Comparison of ENCODE assay signal across 1 cellular context in the genomic region with DNA sequence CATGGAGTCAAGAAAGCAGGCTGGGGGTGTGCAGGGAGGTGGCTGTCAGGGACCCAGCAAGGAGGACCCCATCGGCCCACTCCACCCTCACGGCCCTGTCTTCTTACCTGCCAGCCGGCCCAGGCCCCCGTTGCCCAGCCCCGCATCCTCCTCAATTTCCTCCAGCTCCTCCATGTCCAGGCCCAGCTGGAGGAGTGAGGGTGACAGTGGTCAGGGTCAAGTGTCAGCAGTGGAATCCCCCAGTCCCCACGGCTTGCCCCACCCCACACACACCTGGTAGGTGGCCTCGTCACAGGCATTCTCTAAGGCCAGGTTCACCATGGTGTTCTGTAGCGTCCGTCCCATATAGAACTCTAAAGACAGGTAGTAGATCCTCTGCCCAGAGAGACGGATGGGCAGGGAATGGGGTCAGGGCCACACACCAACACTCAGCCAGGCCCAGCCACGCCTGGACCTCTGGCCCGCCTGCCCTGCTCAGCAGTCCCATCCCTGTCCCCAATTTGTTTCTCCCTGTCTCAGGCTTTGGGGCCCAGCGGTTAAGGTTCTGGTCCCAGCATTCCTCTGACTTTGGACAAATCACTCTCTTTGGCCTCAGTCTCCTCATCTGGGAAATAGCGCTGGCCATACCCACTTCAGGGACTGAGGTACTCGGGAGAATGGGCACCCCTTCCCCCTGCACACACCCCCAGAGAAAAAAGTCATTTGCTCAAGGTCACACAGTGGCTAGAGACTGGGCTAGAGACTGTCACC.
TF ChIP-seq lines count a peak whose summit lies in the region.

No MANE protein-coding gene starts in this region.

TF ChIP-seq in H1, 55 proteins besides CTCF, POLR2A, EP300 and RAD21:
- TF ChIP-seq KDM4A (IDR thresholded peaks at IDR 0.05; ENCODE audit: low read depth, low read length, severe bottlenecking) (no peak), POLR2AphosphoS5 (IDR thresholded peaks at IDR 0.05; ENCODE audit: low read depth, low read length) (no peak), KDM5A (IDR thresholded peaks at IDR 0.05; ENCODE audit: low read length) (no peak), EZH2 (IDR thresholded peaks at IDR 0.05; ENCODE audit: low read depth, low read length, severe bottlenecking) (no peak), SIX5 (IDR thresholded peaks at IDR 0.05; ENCODE audit: low read depth, low read length) (no peak), POU5F1 (IDR thresholded peaks at IDR 0.05; ENCODE audit: low read depth, low read length) (no peak), CHD1 (IDR thresholded peaks at IDR 0.05; ENCODE audit: low read depth, low read length) (no peak), USF2 (IDR thresholded peaks at IDR 0.05; ENCODE audit: low read length) (no peak), NRF1 (IDR thresholded peaks at IDR 0.05; ENCODE audit: low read depth, low read length) (no peak), CREB1 (IDR thresholded peaks at IDR 0.05) (no peak), RXRA (IDR thresholded peaks at IDR 0.05; ENCODE audit: insufficient read depth, low read depth, low read length) (no peak), TAF1 (IDR thresholded peaks at IDR 0.05; ENCODE audit: low read depth, low read length) (no peak), ZNF274 (IDR thresholded peaks at IDR 0.05; ENCODE audit: borderline replicate concordance, extremely low read depth, low read length) (no peak), BRCA1 (IDR thresholded peaks at IDR 0.05; ENCODE audit: low read depth, low read length) (no peak), JUN (IDR thresholded peaks at IDR 0.05; ENCODE audit: low read depth, low read length) (no peak), ASH2L (IDR thresholded peaks at IDR 0.05; ENCODE audit: low read length) (no peak), TEAD4 (IDR thresholded peaks at IDR 0.05; ENCODE audit: low read depth, low read length) (no peak), GTF2F1 (IDR thresholded peaks at IDR 0.05; ENCODE audit: borderline replicate concordance, low read depth, low read length) (no peak), JUND (IDR thresholded peaks at IDR 0.05; ENCODE audit: low read length) (no peak)
- TF ChIP-seq, protein P1, sequence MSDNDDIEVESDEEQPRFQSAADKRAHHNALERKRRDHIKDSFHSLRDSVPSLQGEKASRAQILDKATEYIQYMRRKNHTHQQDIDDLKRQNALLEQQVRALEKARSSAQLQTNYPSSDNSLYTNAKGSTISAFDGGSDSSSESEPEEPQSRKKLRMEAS (IDR thresholded peaks at IDR 0.05): no peak
